Comparison of ENCODE assay signal across 9 cellular contexts in genomic region chr2:185208261-185208660, GRCh38.
DNase-seq lines count a peak whose midpoint lies in the region; ATAC-seq, FAIRE-seq and TF ChIP-seq lines count a peak whose summit lies in the region.
"Had no signal": no experiment of that assay in that cellular context is flagged by ENCODE, and none has a peak within 500 bp of the region (broad histone marks: within the 10 kb centered on the region; RNA-seq: fewer than 3 reads in every experiment).

No MANE protein-coding gene starts in this region.

- peak; percentile 10 for DNase-seq in HTR-8/SVneo (ENCODE audit: insufficient read length, low spot score)
- DNase-seq in SJCRH30, result peak; percentile 53 to 74
- no peak for DNase-seq in kidney epithelial cell (ENCODE audit: low read depth)
- no peak for DNase-seq in T1000 (lab: John Stamatoyannopoulos, UW)
- no peak for DNase-seq in tibial artery
- DNase-seq in vagina (ENCODE audit: extremely low spot score in 2 of 2), result no peak
- DNase-seq: ovary had no signal

- intact Hi-C loops in tibial artery (cut with DNase I; ENCODE audit: low total_unique reads) (no loop called here), vagina (cut with DNase I) (no loop called here)

- H3K9me3 ChIP-seq in DOHH2 (ENCODE audit: control insufficient read depth, insufficient read depth, low read length), result no peaks in the 10 kb centered on the region
- 0 out of 2 replicates have a peak, but pooled peaks cover 2% of the 10 kb centered on the region for H3K9me3 ChIP-seq in SJCRH30 (replicated peaks)
- H3K9me3 ChIP-seq in tibial artery, result no peaks in the 10 kb centered on the region
- H3K9me3 ChIP-seq in vagina, result no peaks in the 10 kb centered on the region
- H3K9me3 ChIP-seq: ovary had no signal

- H3F3A ChIP-seq in DOHH2 (ENCODE audit: control insufficient read depth, insufficient read depth), result no peaks in the 10 kb centered on the region

- H3K9me2 ChIP-seq in DOHH2 (replicated peaks; ENCODE audit: control insufficient read depth, low read length), result no peaks in the 10 kb centered on the region

- no peak overlapping the region for H3K27ac ChIP-seq in DOHH2 (ENCODE audit: low read depth, low read length)
- no peak overlapping the region for H3K27ac ChIP-seq in SJCRH30
- H3K27ac ChIP-seq in tibial artery, result no peak overlapping the region
- H3K27ac ChIP-seq in vagina, result no peak overlapping the region
- H3K27ac ChIP-seq: ovary had no signal

- no peak for ATAC-seq in HG02870 (IDR thresholded peaks at IDR 0.05; ENCODE audit: unreplicated experiment)

- H3K4me1 ChIP-seq in DOHH2 (ENCODE audit: control insufficient read depth, low read length) (no peaks in the 10 kb centered on the region), SJCRH30 (no peaks in the 10 kb centered on the region), tibial artery (no peaks in the 10 kb centered on the region), vagina (no peaks in the 10 kb centered on the region)

- H3K79me2 ChIP-seq in DOHH2 (ENCODE audit: control insufficient read depth, low read length), result no peaks in the 10 kb centered on the region

- FAIRE-seq in HTR-8/SVneo (lab: Jason Lieb, UNC), result no peak

- no peaks in the 10 kb centered on the region for H4K20me1 ChIP-seq in DOHH2 (ENCODE audit: control insufficient read depth, insufficient read depth, low read depth, low read length)

- H3K4me2 ChIP-seq in DOHH2 (ENCODE audit: low read length), result no peak overlapping the region

- no peak overlapping the region for H3K4me3 ChIP-seq in DOHH2 (ENCODE audit: low read length)
- H3K4me3 ChIP-seq in SJCRH30, result no peak overlapping the region
- no peak overlapping the region for H3K4me3 ChIP-seq in kidney epithelial cell (ENCODE audit: low read depth, low read length)
- H3K4me3 ChIP-seq in tibial artery, result no peak overlapping the region
- H3K4me3 ChIP-seq in vagina, result no peak overlapping the region
- H3K4me3 ChIP-seq: ovary had no signal

- TF ChIP-seq CTCF in DOHH2 (IDR thresholded peaks at IDR 0.05; ENCODE audit: low read depth, low read length, poor library complexity, severe bottlenecking) (peak; percentile 53), kidney epithelial cell (IDR thresholded peaks at IDR 0.05; ENCODE audit: insufficient read depth, low read length, poor library complexity, severe bottlenecking) (peak; percentile 67), tibial artery (IDR thresholded peaks at IDR 0.05) (no peak), vagina (IDR thresholded peaks at IDR 0.05) (no peak)

- TF ChIP-seq POLR2A in vagina (IDR thresholded peaks at IDR 0.05), result no peak

- H3K27me3 ChIP-seq in DOHH2 (ENCODE audit: control insufficient read depth, low read length), result no peaks in the 10 kb centered on the region
- no peaks in the 10 kb centered on the region for H3K27me3 ChIP-seq in SJCRH30
- H3K27me3 ChIP-seq in kidney epithelial cell (ENCODE audit: control insufficient read depth, insufficient read depth, low read length), result no peaks in the 10 kb centered on the region
- H3K27me3 ChIP-seq in tibial artery, result no peaks in the 10 kb centered on the region
- H3K27me3 ChIP-seq in vagina, result no peaks in the 10 kb centered on the region
- H3K27me3 ChIP-seq: ovary had no signal

- H3K36me3 ChIP-seq in DOHH2 (ENCODE audit: control insufficient read depth, low read length), result no peaks in the 10 kb centered on the region
- H3K36me3 ChIP-seq in SJCRH30, result no peaks in the 10 kb centered on the region
- no peaks in the 10 kb centered on the region for H3K36me3 ChIP-seq in kidney epithelial cell (ENCODE audit: control insufficient read depth, insufficient read depth, low read length)
- no peaks in the 10 kb centered on the region for H3K36me3 ChIP-seq in tibial artery
- no peaks in the 10 kb centered on the region for H3K36me3 ChIP-seq in vagina
- H3K36me3 ChIP-seq: ovary had no signal

Comparison
In these comparisons a context has a peak if more than half of its experiments do, and no peak if none do; other contexts are left out.
1. CTCF ChIP-seq: peak in DOHH2 (single experiment) and kidney epithelial cell (single experiment); none in tibial artery (0 of 2) and vagina (0 of 3).
2. DNase-seq: peak in HTR-8/SVneo (single experiment) and SJCRH30 (2 of 2); none in kidney epithelial cell (single experiment), T1000 (single experiment), tibial artery (0 of 2) and vagina (0 of 2).